Comparison of ENCODE assay signal across 27 cellular contexts in genomic region chr4:87129681-87130080, GRCh38.
A peak's percentile ranks its signal among the peaks of the same experiment; 100 is the strongest.
DNase-seq lines count a peak whose midpoint lies in the region; ATAC-seq, FAIRE-seq and TF ChIP-seq lines count a peak whose summit lies in the region.
"Had no signal": no experiment of that assay in that cellular context is flagged by ENCODE, and none has a peak within 500 bp of the region (broad histone marks: within the 10 kb centered on the region; RNA-seq: fewer than 3 reads in every experiment).

No MANE protein-coding gene starts in this region.

- no peaks in the 10 kb centered on the region for H3K9me3 ChIP-seq in cardiac muscle cell (ENCODE audit: low read depth)
- no peaks in the 10 kb centered on the region for H3K9me3 ChIP-seq in heart right ventricle
- no peaks in the 10 kb centered on the region for H3K9me3 ChIP-seq in WERI-Rb-1 (ENCODE audit: severe bottlenecking)
- H3K9me3 ChIP-seq in small intestine (ENCODE audit: control insufficient read depth, low read depth), result no peaks in the 10 kb centered on the region
- H3K9me3 ChIP-seq: BE2C, BLaER1 had no signal

- no peaks in the 10 kb centered on the region for H3K27me3 ChIP-seq in cardiac muscle cell
- no peaks in the 10 kb centered on the region for H3K27me3 ChIP-seq in heart right ventricle
- H3K27me3 ChIP-seq in WERI-Rb-1 (ENCODE audit: insufficient read depth, low read depth, severe bottlenecking), result no peaks in the 10 kb centered on the region
- H3K27me3 ChIP-seq in small intestine (ENCODE audit: control insufficient read depth in 2 of 2, insufficient read depth in 2 of 2, low read length in 2 of 2), result no peaks in the 10 kb centered on the region
- H3K27me3 ChIP-seq: BE2C, BLaER1 had no signal

- H3K27me3 Mint-ChIP-seq in glutamatergic neuron (ENCODE audit: unreplicated experiment), result no peaks in the 10 kb centered on the region
- H3K27me3 Mint-ChIP-seq: CD4-positive, alpha-beta memory T cell; CD4-positive, CD25-positive, alpha-beta regulatory T cell; CD8-positive, alpha-beta memory T cell had no signal

- H3K4me3 ChIP-seq in cardiac muscle cell (no peak overlapping the region), heart right ventricle (no peak overlapping the region), WERI-Rb-1 (ENCODE audit: low read depth, low read length) (no peak overlapping the region), small intestine (ENCODE audit: low read depth in 1 of 2, low read length in 2 of 2) (no peak overlapping the region)
- H3K4me3 ChIP-seq: BLaER1, GM12878 had no signal

- DNase-seq in cardiac muscle cell (ENCODE audit: low read depth in 1 of 2, low spot score in 1 of 2) (no peak), heart right ventricle (no peak), WERI-Rb-1 (no peak), glutamatergic neuron (no peak), NCI-H1048 (lab: John Stamatoyannopoulos, UW) (no peak), small intestine (no peak)
- no peak for DNase-seq in activated CD4-positive, CD25-positive, alpha-beta regulatory T cell (lab: John Stamatoyannopoulos, UW)
- DNase-seq: 8988T; ACHN; BE2C; C1 segment of cervical spinal cord; CD4-positive, alpha-beta memory T cell; CD4-positive, CD25-positive, alpha-beta regulatory T cell; CD8-positive, alpha-beta memory T cell; COR-L47; DMS 273 treated with DMSO at 0.1 percent for 48 hours; DMS153; DMS53; DMS79; DND-41; EL; GDM1 had no signal

- H3K4me3 Mint-ChIP-seq in glutamatergic neuron (ENCODE audit: unreplicated experiment), result no peak overlapping the region
- H3K4me3 Mint-ChIP-seq: CD14-positive monocyte; CD4-positive, alpha-beta memory T cell; CD4-positive, CD25-positive, alpha-beta regulatory T cell; CD8-positive, alpha-beta memory T cell had no signal

- intact Hi-C loops in heart right ventricle (cut with DNase I), result no loop called here

- peaks cover 26% of the 10 kb centered on the region for H3K4me1 ChIP-seq in cardiac muscle cell (ENCODE audit: low read depth)
- H3K4me1 ChIP-seq in heart right ventricle, result peaks cover 0 to 30% (median 9%) of the 10 kb centered on the region in 9 donors
- no peaks in the 10 kb centered on the region for H3K4me1 ChIP-seq in small intestine (ENCODE audit: control insufficient read depth in 2 of 2, insufficient read depth in 1 of 2, low read depth in 1 of 2, low read length in 1 of 2)
- H3K4me1 ChIP-seq: BE2C, BLaER1 had no signal

- H3K27ac Mint-ChIP-seq in glutamatergic neuron (ENCODE audit: unreplicated experiment), result peak overlapping the region; percentile 82
- H3K27ac Mint-ChIP-seq: CD4-positive, CD25-positive, alpha-beta regulatory T cell; CD8-positive, alpha-beta memory T cell had no signal

- 98% methylated on average over 6 of the region's 6 CpGs for WGBS in heart right ventricle, 2 donors
- WGBS in small intestine, 3 donors, result 97 to 98% (median 98%) methylated on average over 6 of the region's 6 CpGs

- no peak for FAIRE-seq in small intestine (lab: Jason Lieb, UNC)
- FAIRE-seq: A204.1, GM12878, GM18507 had no signal

- peak overlapping the region; percentile 54 for H3K27ac ChIP-seq in cardiac muscle cell
- H3K27ac ChIP-seq in heart right ventricle, result no peak overlapping the region
- H3K27ac ChIP-seq in WERI-Rb-1, result peak overlapping the region; percentile 80
- H3K27ac ChIP-seq in small intestine (ENCODE audit: low read depth in 1 of 2, low read length in 1 of 2), result no peak overlapping the region
- H3K27ac ChIP-seq: BLaER1 had no signal

- TF ChIP-seq CTCF in cardiac muscle cell (IDR thresholded peaks at IDR 0.05; ENCODE audit: low read depth, low read length), result no peak
- TF ChIP-seq CTCF in heart right ventricle (IDR thresholded peaks at IDR 0.05), result no peak
- no peak for TF ChIP-seq CTCF in WERI-Rb-1 (IDR thresholded peaks at IDR 0.05; ENCODE audit: low read depth, low read length)
- TF ChIP-seq CTCF in glutamatergic neuron (IDR thresholded peaks at IDR 0.05; ENCODE audit: partially characterized antibody, unreplicated experiment), result no peak

- peaks cover 49% of the 10 kb centered on the region for H3K36me3 ChIP-seq in cardiac muscle cell
- H3K36me3 ChIP-seq in heart right ventricle, result peaks cover 0 to 100% (median 79%) of the 10 kb centered on the region in 9 donors
- H3K36me3 ChIP-seq in WERI-Rb-1, result peaks cover 99% of the 10 kb centered on the region
- H3K36me3 ChIP-seq in small intestine (ENCODE audit: control insufficient read depth in 2 of 2, insufficient read depth in 2 of 2, low read length in 2 of 2), result peaks cover 17 to 26% of the 10 kb centered on the region in 2 donors

- H3K36me3 Mint-ChIP-seq in glutamatergic neuron (ENCODE audit: unreplicated experiment), result peaks cover 10% of the 10 kb centered on the region

- H3K9me3 Mint-ChIP-seq in glutamatergic neuron (ENCODE audit: unreplicated experiment), result no peaks in the 10 kb centered on the region
- H3K9me3 Mint-ChIP-seq: CD14-positive monocyte; CD4-positive, CD25-positive, alpha-beta regulatory T cell; CD8-positive, alpha-beta memory T cell had no signal

- H3K4me1 Mint-ChIP-seq in glutamatergic neuron (ENCODE audit: low read depth, unreplicated experiment), result peaks cover 5% of the 10 kb centered on the region
- H3K4me1 Mint-ChIP-seq: CD14-positive monocyte; CD4-positive, alpha-beta memory T cell had no signal

- ATAC-seq in heart right ventricle, result no peak
- ATAC-seq: GM12878 had no signal

Comparison
In these comparisons a context has a peak if more than half of its experiments do, and no peak if none do; other contexts are left out.
1. H3K27ac ChIP-seq: peak in cardiac muscle cell (single experiment) and WERI-Rb-1 (single experiment); none in heart right ventricle (0 of 10) and small intestine (0 of 2).